8 cellular contexts compared by ENCODE assay signal in genomic region chr6:166627039-166627874, GRCh38. TPM values are rescaled to one million over a fixed set of nuclear protein-coding genes. Genes with fewer than 3 reads are reported as not detected.
DNase-seq lines count a peak whose midpoint lies in the region; ATAC-seq and TF ChIP-seq lines count a peak whose summit lies in the region.

Gene RPS6KA2, minus strand, starts transcription at chr6:166627251. Its CDS starts 232 bp downstream, at chr6:166627019.

- H3K27me3 ChIP-seq in mononuclear cell (ENCODE audit: insufficient read depth, low read length) = peaks cover 21% of the 10 kb centered on the region

- no peaks in the 10 kb centered on the region for H3K9me3 ChIP-seq in mononuclear cell (ENCODE audit: low read depth, low read length)

- peak within 1 kb of the TSS; percentile 68 for H3K4me3 ChIP-seq in epithelial cell of esophagus (ENCODE audit: low read length)
- peak within 1 kb of the TSS; percentile 68 for H3K4me3 ChIP-seq in mononuclear cell (ENCODE audit: low read length)

- DNase-seq in DMS114 treated with DMSO at 0.1 percent for 48 hours (lab: John Stamatoyannopoulos, UW; ENCODE audit: unreplicated experiment) (peak; percentile 94), HuH-7.5 (ENCODE audit: low spot score) (peak; percentile 90), OCI-M1 (lab: John Stamatoyannopoulos, UW) (peak; percentile 88), activated T-cell treated with anti-CD3 and anti-CD28 coated beads for 48 hours (ENCODE audit: low read depth) (peak; percentile 99), epithelial cell of esophagus (ENCODE audit: low read depth) (peak; percentile 100)
- DNase-seq in stimulated activated CD8-positive, alpha-beta memory T cell treated with anti-CD3 and anti-CD28 coated beads, Interleukin-2, amount 100 ng/mL, for 48 hours (ENCODE audit: low read depth in 2 of 2) = peak; percentile 99

- peak; percentile 91 for ATAC-seq in GM21528 (IDR thresholded peaks at IDR 0.05; ENCODE audit: low FRiP score, unreplicated experiment)

- no peak for TF ChIP-seq CTCF in epithelial cell of esophagus (IDR thresholded peaks at IDR 0.05; ENCODE audit: insufficient read depth, low read depth, low read length, missing control alignments)

- H3K4me1 ChIP-seq in mononuclear cell (ENCODE audit: insufficient read depth, low read length) = peaks cover 25% of the 10 kb centered on the region

RNA-seq across cellular contexts. Expression of gene RPS6KA2, which starts in this region (rescaled TPM):
- total RNA-seq in mononuclear cell = 2.4 TPM

Comparison
In these comparisons a context has a peak if more than half of its experiments do, and no peak if none do; other contexts are left out.
1. Peak in every context shown above with its lines: DNase-seq, ATAC-seq and H3K4me3 ChIP-seq.